ENCODE assay signal across 31 cellular contexts in genomic region chr5:29715167-29715566, GRCh38.
DNase-seq lines count a peak whose midpoint lies in the region; ATAC-seq, FAIRE-seq and TF ChIP-seq lines count a peak whose summit lies in the region.
"Had no signal": no experiment of that assay in that cellular context is flagged by ENCODE, and none has a peak within 500 bp of the region (broad histone marks: within the 10 kb centered on the region; RNA-seq: fewer than 3 reads in every experiment).

No MANE protein-coding gene starts in this region.

- no peaks in the 10 kb centered on the region for H3K36me3 ChIP-seq in neural cell (ENCODE audit: insufficient read depth, low read length)
- no peaks in the 10 kb centered on the region for H3K36me3 ChIP-seq in tibial nerve
- H3K36me3 ChIP-seq: BE2C; BLaER1; BLaER1 treated with 17β-estradiol and CSF1 and Interleukin-3, amounts not matched to agents 10 nM and 100 nM had no signal

- H3F3A ChIP-seq in neural cell (ENCODE audit: insufficient read depth, low read length, poor library complexity, severe bottlenecking) = no peaks in the 10 kb centered on the region

- TF ChIP-seq EP300 in neural cell (conservative IDR thresholded peaks at IDR 0.05; ENCODE audit: poor library complexity, severe bottlenecking) (peak; percentile 95), tibial nerve (IDR thresholded peaks at IDR 0.05) (no peak)

- no peak overlapping the region for H3K27ac ChIP-seq in neural cell (ENCODE audit: low read length)
- no peak overlapping the region for H3K27ac ChIP-seq in tibial nerve
- H3K27ac ChIP-seq: 22Rv1; A549; BLaER1; BLaER1 treated with 17β-estradiol and CSF1 and Interleukin-3, amounts not matched to agents 10 nM and 100 nM; C4-2B had no signal

- no peaks in the 10 kb centered on the region for H4K20me1 ChIP-seq in neural cell (ENCODE audit: insufficient read depth)
- H4K20me1 ChIP-seq: BLaER1; BLaER1 treated with 17β-estradiol and CSF1 and Interleukin-3, amounts not matched to agents 10 nM and 100 nM had no signal

- no peak for ATAC-seq in HG02981 (IDR thresholded peaks at IDR 0.05; ENCODE audit: unreplicated experiment)
- ATAC-seq: A549; CD8-positive, alpha-beta T cell had no signal

- no peaks in the 10 kb centered on the region for H3K9me2 ChIP-seq in neural cell (ENCODE audit: insufficient read depth, low read length)

- no peak overlapping the region for H2AFZ ChIP-seq in neural cell (ENCODE audit: low read depth, low read length)

- no peak overlapping the region for H3K9ac ChIP-seq in neural cell (ENCODE audit: low read length)
- H3K9ac ChIP-seq: BLaER1; BLaER1 treated with 17β-estradiol and CSF1 and Interleukin-3, amounts not matched to agents 10 nM and 100 nM had no signal

- TF ChIP-seq CTCF in neural cell (IDR thresholded peaks at IDR 0.05; ENCODE audit: poor library complexity, severe bottlenecking) (no peak), tibial nerve (IDR thresholded peaks at IDR 0.05) (no peak)

- no peaks in the 10 kb centered on the region for H3K4me1 ChIP-seq in tibial nerve
- H3K4me1 ChIP-seq: A549; BLaER1; BLaER1 treated with 17β-estradiol and CSF1 and Interleukin-3, amounts not matched to agents 10 nM and 100 nM; Caco-2 had no signal

- no peak overlapping the region for H3K4me2 ChIP-seq in neural cell (ENCODE audit: low read length)
- H3K4me2 ChIP-seq: A549; BLaER1; BLaER1 treated with 17β-estradiol and CSF1 and Interleukin-3, amounts not matched to agents 10 nM and 100 nM had no signal

- peak; percentile 8 for FAIRE-seq in RCC 7860 (lab: Jason Lieb, UNC)
- FAIRE-seq: A204.1, A549, D721Med had no signal

- H3K4me3 ChIP-seq in neural cell (ENCODE audit: low read length) (no peak overlapping the region), tibial nerve (no peak overlapping the region)
- H3K4me3 ChIP-seq: A549; BLaER1; BLaER1 treated with 17β-estradiol and CSF1 and Interleukin-3, amounts not matched to agents 10 nM and 100 nM had no signal

- H3K27me3 ChIP-seq in neural cell (ENCODE audit: insufficient read depth, low read depth, low read length) (no peaks in the 10 kb centered on the region), tibial nerve (no peaks in the 10 kb centered on the region)
- H3K27me3 ChIP-seq: BE2C; BLaER1; BLaER1 treated with 17β-estradiol and CSF1 and Interleukin-3, amounts not matched to agents 10 nM and 100 nM had no signal

- H3K9me3 ChIP-seq in neural cell (ENCODE audit: low read length) (no peaks in the 10 kb centered on the region), tibial nerve (no peaks in the 10 kb centered on the region)
- H3K9me3 ChIP-seq: A549; BLaER1; BLaER1 treated with 17β-estradiol and CSF1 and Interleukin-3, amounts not matched to agents 10 nM and 100 nM; Caco-2 had no signal

- TF ChIP-seq RAD21 in neural cell (conservative IDR thresholded peaks at IDR 0.05) = no peak

- DNase-seq in RCC 7860 (ENCODE audit: low spot score) (no peak), tibial nerve (ENCODE audit: low spot score in 2 of 2) (no peak)
- DNase-seq: 8988T; ACHN; AML-193; BE2C; C1 segment of cervical spinal cord; Caco-2; Calu3; CD4-positive, alpha-beta memory T cell; CD4-positive, alpha-beta T cell; CD4-positive, CD25-positive, alpha-beta regulatory T cell; CD8-positive, alpha-beta memory T cell; CD8-positive, alpha-beta T cell; COR-L47; DMS 273 treated with DMSO at 0.1 percent for 48 hours; DMS153; DMS53; DMS79; DMS79 treated with DMSO at 0.1 percent for 48 hours; DND-41; EL had no signal

- H3K79me2 ChIP-seq in neural cell (replicated peaks; ENCODE audit: insufficient read depth, low read length) = no peaks in the 10 kb centered on the region

- TF ChIP-seq POLR2A in tibial nerve (IDR thresholded peaks at IDR 0.05) = no peak

TF ChIP-seq in neural cell, 6 proteins besides CTCF, POLR2A, EP300 and RAD21:
- peak; percentile 6 for TF ChIP-seq POLR2AphosphoS5 (IDR thresholded peaks at IDR 0.05)
- TF ChIP-seq SMC3 (conservative IDR thresholded peaks at IDR 0.05; ENCODE audit: poor library complexity) = no peak
- TF ChIP-seq, protein P1, sequence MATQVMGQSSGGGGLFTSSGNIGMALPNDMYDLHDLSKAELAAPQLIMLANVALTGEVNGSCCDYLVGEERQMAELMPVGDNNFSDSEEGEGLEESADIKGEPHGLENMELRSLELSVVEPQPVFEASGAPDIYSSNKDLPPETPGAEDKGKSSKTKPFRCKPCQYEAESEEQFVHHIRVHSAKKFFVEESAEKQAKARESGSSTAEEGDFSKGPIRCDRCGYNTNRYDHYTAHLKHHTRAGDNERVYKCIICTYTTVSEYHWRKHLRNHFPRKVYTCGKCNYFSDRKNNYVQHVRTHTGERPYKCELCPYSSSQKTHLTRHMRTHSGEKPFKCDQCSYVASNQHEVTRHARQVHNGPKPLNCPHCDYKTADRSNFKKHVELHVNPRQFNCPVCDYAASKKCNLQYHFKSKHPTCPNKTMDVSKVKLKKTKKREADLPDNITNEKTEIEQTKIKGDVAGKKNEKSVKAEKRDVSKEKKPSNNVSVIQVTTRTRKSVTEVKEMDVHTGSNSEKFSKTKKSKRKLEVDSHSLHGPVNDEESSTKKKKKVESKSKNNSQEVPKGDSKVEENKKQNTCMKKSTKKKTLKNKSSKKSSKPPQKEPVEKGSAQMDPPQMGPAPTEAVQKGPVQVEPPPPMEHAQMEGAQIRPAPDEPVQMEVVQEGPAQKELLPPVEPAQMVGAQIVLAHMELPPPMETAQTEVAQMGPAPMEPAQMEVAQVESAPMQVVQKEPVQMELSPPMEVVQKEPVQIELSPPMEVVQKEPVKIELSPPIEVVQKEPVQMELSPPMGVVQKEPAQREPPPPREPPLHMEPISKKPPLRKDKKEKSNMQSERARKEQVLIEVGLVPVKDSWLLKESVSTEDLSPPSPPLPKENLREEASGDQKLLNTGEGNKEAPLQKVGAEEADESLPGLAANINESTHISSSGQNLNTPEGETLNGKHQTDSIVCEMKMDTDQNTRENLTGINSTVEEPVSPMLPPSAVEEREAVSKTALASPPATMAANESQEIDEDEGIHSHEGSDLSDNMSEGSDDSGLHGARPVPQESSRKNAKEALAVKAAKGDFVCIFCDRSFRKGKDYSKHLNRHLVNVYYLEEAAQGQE (IDR thresholded peaks at IDR 0.05; ENCODE audit: borderline replicate concordance) = peak; percentile 36
